ENCODE assay signal across 13 cellular contexts in the genomic region with DNA sequence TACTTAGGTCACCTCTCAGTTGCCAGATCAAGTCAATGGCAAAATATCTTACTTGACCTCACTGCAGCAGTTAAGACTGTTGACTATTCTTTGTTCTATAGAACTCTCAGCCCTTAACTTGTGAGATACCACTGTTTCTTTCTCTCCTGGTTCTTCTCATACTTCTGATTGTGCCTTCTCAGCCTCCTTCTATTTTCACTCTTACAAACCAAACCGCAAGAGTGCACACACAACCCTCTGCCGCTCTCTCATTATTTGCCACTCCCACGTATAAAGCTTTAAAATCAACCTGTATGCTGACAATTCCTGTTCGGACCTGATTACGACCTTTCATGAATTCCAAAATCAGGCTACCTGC. TPM values are rescaled to one million over a fixed set of nuclear protein-coding genes. Genes with fewer than 3 reads are reported as not detected.
A peak's percentile ranks its signal among the peaks of the same experiment; 100 is the strongest.
DNase-seq lines count a peak whose midpoint lies in the region; ATAC-seq and TF ChIP-seq lines count a peak whose summit lies in the region.
"Had no signal": no experiment of that assay in that cellular context is flagged by ENCODE, and none has a peak within 500 bp of the region (broad histone marks: within the 10 kb centered on the region; RNA-seq: fewer than 3 reads in every experiment).

No MANE protein-coding gene starts in this region.

- H3K4me3 Mint-ChIP-seq in Calu3 (ENCODE audit: low read depth, unreplicated experiment) = peak overlapping the region; percentile 2

- 96 to 97% methylated on average over 5 of the region's 5 CpGs for WGBS in aorta, 2 donors

- DNase-seq in Calu3 = no peak
- DNase-seq in aorta = no peak
- no peak for DNase-seq in foreskin keratinocyte
- DNase-seq in amniotic stem cell (lab: John Stamatoyannopoulos, UW) = no peak
- no peak for DNase-seq in NK-92 (lab: John Stamatoyannopoulos, UW; ENCODE audit: unreplicated experiment)
- DNase-seq: activated CD4-positive, alpha-beta T cell treated with anti-CD3 and anti-CD28 coated beads, Interleukin-2, amount 50 U/mL, for 1 hour; adrenal gland; kidney glomerular epithelial cell; NCI-H1092 treated with DMSO at 0.1 percent for 48 hours; posterior cingulate gyrus had no signal

- no peak overlapping the region for H3K4me3 ChIP-seq in aorta (ENCODE audit: low read length in 2 of 2)
- H3K4me3 ChIP-seq: adrenal gland had no signal

- H3K36me3 Mint-ChIP-seq in Calu3 (ENCODE audit: insufficient read depth, unreplicated experiment) = peaks cover 93% of the 10 kb centered on the region

- H3K4me1 Mint-ChIP-seq in Calu3 (ENCODE audit: low read depth, unreplicated experiment) = peaks cover 41% of the 10 kb centered on the region

- ATAC-seq in GM19324 (IDR thresholded peaks at IDR 0.05; ENCODE audit: low FRiP score, unreplicated experiment) = peak; percentile 34
- ATAC-seq in HG02798 (IDR thresholded peaks at IDR 0.05; ENCODE audit: poor library complexity, unreplicated experiment) = peak; percentile 43
- peak; percentile 25 for ATAC-seq in HG03565 (IDR thresholded peaks at IDR 0.05; ENCODE audit: unreplicated experiment)
- no peak for ATAC-seq in aorta (ENCODE audit: low FRiP score)
- ATAC-seq in foreskin keratinocyte = no peak

- H3K9me3 Mint-ChIP-seq in Calu3 (ENCODE audit: low read depth, unreplicated experiment) = no peaks in the 10 kb centered on the region

- no TSS peak for BruUV-seq in Calu3 (replicated peaks; lab: Mats Ljungman, UMichigan)

- peak overlapping the region; percentile 40 for H3K27ac Mint-ChIP-seq in Calu3 (ENCODE audit: unreplicated experiment)

- CTCF ChIA-PET in Calu3 (lab: Charles Lee) = no interaction called here

- intact Hi-C loops in Calu3 (cut with micrococcal nuclease; ENCODE audit: unreplicated experiment) (loop anchor here (5.0 to 10.0 kb wide), 4 partner anchors 61 to 544 kb away; no protein-coding TSS in a partner anchor), aorta (cut with DNase I) (loop anchor here in 1 of 2 donors (10.0 kb wide), 1 partner anchor 264 kb away; no protein-coding TSS in a partner anchor)

- no peaks in the 10 kb centered on the region for H3K4me1 ChIP-seq in aorta (ENCODE audit: control insufficient read depth in 1 of 2, insufficient read depth in 2 of 2, low read length in 2 of 2)
- peaks cover 22% of the 10 kb centered on the region for H3K4me1 ChIP-seq in foreskin keratinocyte

- no peaks in the 10 kb centered on the region for H3K27me3 Mint-ChIP-seq in Calu3 (ENCODE audit: unreplicated experiment)

- no peaks in the 10 kb centered on the region for H3K9me3 ChIP-seq in aorta (ENCODE audit: control insufficient read depth, low read length)
- H3K9me3 ChIP-seq: adrenal gland had no signal

- no peaks in the 10 kb centered on the region for H3K36me3 ChIP-seq in aorta (ENCODE audit: control insufficient read depth in 1 of 2, insufficient read depth in 2 of 2, low read length in 1 of 2)
- H3K36me3 ChIP-seq: adrenal gland had no signal

- H3K27me3 ChIP-seq in aorta (ENCODE audit: control insufficient read depth in 1 of 2, insufficient read depth in 2 of 2, low read length in 1 of 2) = no peaks in the 10 kb centered on the region
- H3K27me3 ChIP-seq in foreskin keratinocyte = no peaks in the 10 kb centered on the region

- TF ChIP-seq CTCF in Calu3 (IDR thresholded peaks at IDR 0.05; ENCODE audit: unreplicated experiment) = no peak
- no peak for TF ChIP-seq CTCF in foreskin keratinocyte (conservative IDR thresholded peaks at IDR 0.05)

- no peak overlapping the region for H3K27ac ChIP-seq in aorta (ENCODE audit: low read depth in 1 of 2, low read length in 2 of 2)
- no peak overlapping the region for H3K27ac ChIP-seq in foreskin keratinocyte
- H3K27ac ChIP-seq: adrenal gland had no signal

RNA-seq across cellular contexts. Expression of a gene that starts 4.5 kb away (rescaled TPM):
- 31.2 and 40.2 TPM in 2 replicates for total RNA-seq in Calu3 (2022)
- total RNA-seq in aorta = under 1 TPM; 0.30 to 0.36 TPM
- polyA plus RNA-seq in aorta = not detected
- 20.8 and 22.3 TPM in 2 replicates for total RNA-seq in foreskin keratinocyte
- polyA plus RNA-seq in foreskin keratinocyte = 4.2 and 5.0 TPM in 2 replicates

Comparison
In these comparisons a context has a peak if more than half of its experiments do, and no peak if none do; other contexts are left out.
1. ATAC-seq: peak in GM19324 (single experiment), HG02798 (single experiment) and HG03565 (single experiment); none in aorta (single experiment) and foreskin keratinocyte (single experiment).
2. RNA of a gene that starts 4.5 kb away (total RNA-seq): 31.2 to 40.2 TPM in Calu3 and 20.8 to 22.3 TPM in foreskin keratinocyte; 0.30 to 0.36 TPM in aorta; every median in the first group is over 10 times any median in the second.